In the genomic region with DNA sequence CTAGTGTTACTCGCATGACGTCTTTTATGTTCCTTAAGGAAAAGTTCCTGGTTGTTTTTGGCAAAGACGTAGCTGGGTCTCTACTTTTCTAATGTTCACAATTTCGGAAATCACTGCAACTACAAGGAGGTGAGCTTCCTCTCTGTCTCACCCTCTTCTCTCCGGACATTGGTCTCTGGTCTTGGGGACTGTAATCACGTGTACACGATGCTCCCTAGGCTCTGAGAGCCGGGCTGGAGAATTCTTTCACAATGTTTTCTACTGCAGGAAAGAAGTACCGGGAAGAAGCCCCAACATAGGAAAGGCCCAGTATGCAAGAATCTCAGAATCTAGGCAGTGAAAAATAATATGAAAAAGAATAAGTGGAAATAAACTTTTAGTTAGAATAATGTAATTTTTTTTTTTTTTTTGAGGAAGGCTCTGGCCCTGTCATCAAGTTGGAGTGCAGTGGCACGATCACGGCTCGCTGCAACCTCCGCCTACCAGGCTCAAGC, we compare ENCODE assay signal across 8 cellular contexts. TPM values are rescaled to one million over a fixed set of nuclear protein-coding genes. Genes with fewer than 3 reads are reported as not detected.
A peak's percentile ranks its signal among the peaks of the same experiment; 100 is the strongest.
DNase-seq lines count a peak whose midpoint lies in the region; ATAC-seq and TF ChIP-seq lines count a peak whose summit lies in the region.

No MANE protein-coding gene starts in this region.

- no peaks in the 10 kb centered on the region for H3K9me3 ChIP-seq in CD4-positive, alpha-beta memory T cell (ENCODE audit: control insufficient read depth in 1 of 2, low read length in 2 of 2)
- no peaks in the 10 kb centered on the region for H3K9me3 ChIP-seq in left lung
- H3K9me3 ChIP-seq in effector memory CD4-positive, alpha-beta T cell (ENCODE audit: control insufficient read depth, low read length) = no peaks in the 10 kb centered on the region

- no peak overlapping the region for H3K27ac ChIP-seq in CD4-positive, alpha-beta memory T cell (ENCODE audit: low read depth, low read length)
- peak overlapping the region; percentile 42 to 48 for H3K27ac ChIP-seq in left lung
- H3K27ac ChIP-seq in effector memory CD4-positive, alpha-beta T cell (ENCODE audit: insufficient read depth, low read length, poor library complexity, severe bottlenecking) = no peak overlapping the region

- ATAC-seq in activated CD8-positive, alpha-beta T cell treated with anti-CD3 and anti-CD28 coated beads for 36 hours = no peak
- no peak for ATAC-seq in left lung
- no peak for ATAC-seq in HG02798 (IDR thresholded peaks at IDR 0.05; ENCODE audit: poor library complexity, unreplicated experiment)
- no peak for ATAC-seq in HG03521 (IDR thresholded peaks at IDR 0.05; ENCODE audit: unreplicated experiment)

- H3K36me3 Mint-ChIP-seq in CD4-positive, alpha-beta memory T cell = peaks cover 0 to 37% of the 10 kb centered on the region in 2 donors
- peaks cover 6% of the 10 kb centered on the region for H3K36me3 Mint-ChIP-seq in activated CD8-positive, alpha-beta T cell treated with anti-CD3 and anti-CD28 coated beads for 36 hours (ENCODE audit: low read depth)

- H3K9me3 Mint-ChIP-seq in CD4-positive, alpha-beta memory T cell = peaks cover 0 to 34% (median 0%) of the 10 kb centered on the region in 8 donors
- no peaks in the 10 kb centered on the region for H3K9me3 Mint-ChIP-seq in activated CD8-positive, alpha-beta T cell treated with anti-CD3 and anti-CD28 coated beads for 36 hours

- H3K4me3 Mint-ChIP-seq in CD4-positive, alpha-beta memory T cell = peak overlapping the region; percentile 74 to 99 (median 96)
- peak overlapping the region; percentile 92 for H3K4me3 Mint-ChIP-seq in activated CD8-positive, alpha-beta T cell treated with anti-CD3 and anti-CD28 coated beads for 36 hours

- H3K27me3 Mint-ChIP-seq in CD4-positive, alpha-beta memory T cell = peaks cover 2 to 31% of the 10 kb centered on the region in 2 donors
- H3K27me3 Mint-ChIP-seq in activated CD8-positive, alpha-beta T cell treated with anti-CD3 and anti-CD28 coated beads for 36 hours = peaks cover 7% of the 10 kb centered on the region

- H3K4me3 ChIP-seq in CD4-positive, alpha-beta memory T cell (ENCODE audit: low read length in 2 of 2) = no peak overlapping the region
- peak overlapping the region; percentile 46 for H3K4me3 ChIP-seq in Jurkat, Clone E6-1 (ENCODE audit: low read length)
- peak overlapping the region in 1 of 2 donors; percentile 57 for H3K4me3 ChIP-seq in left lung
- no peak overlapping the region for H3K4me3 ChIP-seq in effector memory CD4-positive, alpha-beta T cell (ENCODE audit: insufficient read depth, low read depth, low read length, poor library complexity, severe bottlenecking)

- H3K27ac Mint-ChIP-seq in CD4-positive, alpha-beta memory T cell = peak overlapping the region in 6 of 7 donors; percentile 83 to 100 (median 96)
- H3K27ac Mint-ChIP-seq in activated CD8-positive, alpha-beta T cell treated with anti-CD3 and anti-CD28 coated beads for 36 hours = peak overlapping the region; percentile 86

- POLR2A ChIA-PET in CD4-positive, alpha-beta memory T cell (lab: Charles Lee; ENCODE audit: partially characterized antibody) = interaction anchor here (0.9 to 6.1 kb wide), 9 partner anchors 13 to 112 kb away, joined by 3 to 155 read pairs (median 33); partner anchors contain the start of genes ANKRD34A, HJV, LIX1L and POLR3GL
- POLR2A ChIA-PET in activated CD8-positive, alpha-beta T cell treated with anti-CD3 and anti-CD28 coated beads for 36 hours (lab: Charles Lee) = interaction anchor here (0.9 to 8.5 kb wide), 7 partner anchors 10 to 190 kb away, joined by 3 to 202 read pairs (median 5); partner anchors contain the start of genes ANKRD34A, NUDT17, POLR3GL and TXNIP

- intact Hi-C loops in CD4-positive, alpha-beta memory T cell (cut with micrococcal nuclease) = loop anchor here (1.0 kb wide), 1 partner anchor 177 kb away; no protein-coding TSS in a partner anchor
- intact Hi-C loops in activated CD8-positive, alpha-beta T cell treated with anti-CD3 and anti-CD28 coated beads for 36 hours (cut with micrococcal nuclease) = no loop called here
- intact Hi-C loops in left lung (cut with DNase I) = no loop called here

- no peak for TF ChIP-seq CTCF in activated CD8-positive, alpha-beta T cell treated with anti-CD3 and anti-CD28 coated beads for 36 hours (IDR thresholded peaks at IDR 0.05)
- no peak for TF ChIP-seq CTCF in left lung (IDR thresholded peaks at IDR 0.05)

- H3K27me3 ChIP-seq in CD4-positive, alpha-beta memory T cell (ENCODE audit: insufficient read depth, low read length) = no peaks in the 10 kb centered on the region
- H3K27me3 ChIP-seq in left lung = peaks cover 0 to 11% of the 10 kb centered on the region in 2 donors
- H3K27me3 ChIP-seq in effector memory CD4-positive, alpha-beta T cell (replicated peaks; ENCODE audit: control insufficient read depth, insufficient read depth, low read length, poor library complexity, severe bottlenecking) = no peaks in the 10 kb centered on the region

- no peaks in the 10 kb centered on the region for H3K36me3 ChIP-seq in CD4-positive, alpha-beta memory T cell (ENCODE audit: insufficient read depth, low read length)
- H3K36me3 ChIP-seq in left lung = no peaks in the 10 kb centered on the region
- no peaks in the 10 kb centered on the region for H3K36me3 ChIP-seq in effector memory CD4-positive, alpha-beta T cell (ENCODE audit: control insufficient read depth, insufficient read depth, low read length)

- CTCF ChIA-PET in CD4-positive, alpha-beta memory T cell (lab: Charles Lee; ENCODE audit: partially characterized antibody) = interaction anchor here (0.9 to 5.2 kb wide), 6 partner anchors 10 to 57 kb away, joined by 3 to 40 read pairs (median 6); no protein-coding TSS in a partner anchor
- CTCF ChIA-PET in activated CD8-positive, alpha-beta T cell treated with anti-CD3 and anti-CD28 coated beads for 36 hours (lab: Charles Lee) = interaction anchor here (0.9 to 3.3 kb wide), 14 partner anchors 11 to 190 kb away, joined by 3 to 14 read pairs (median 5); partner anchors contain the start of genes ANKRD34A, HJV, NUDT17 and POLR3GL

- DNase-seq in CD4-positive, alpha-beta memory T cell = no peak
- no peak for DNase-seq in Jurkat, Clone E6-1 (ENCODE audit: low read depth, low spot score)
- no peak for DNase-seq in activated CD8-positive, alpha-beta T cell treated with anti-CD3 and anti-CD28 coated beads for 36 hours
- DNase-seq in left lung (no peak), retina (no peak)
- no peak for DNase-seq in effector memory CD4-positive, alpha-beta T cell

- peaks cover 25% of the 10 kb centered on the region for H3K4me1 ChIP-seq in CD4-positive, alpha-beta memory T cell (ENCODE audit: insufficient read depth, low read length)
- peaks cover 0 to 39% of the 10 kb centered on the region in 2 donors for H3K4me1 ChIP-seq in left lung
- H3K4me1 ChIP-seq in effector memory CD4-positive, alpha-beta T cell (ENCODE audit: control insufficient read depth, insufficient read depth, low read length, poor library complexity, severe bottlenecking) = no peaks in the 10 kb centered on the region

- H3K4me1 Mint-ChIP-seq in CD4-positive, alpha-beta memory T cell = peaks cover 16 to 54% (median 29%) of the 10 kb centered on the region in 4 donors
- peaks cover 25% of the 10 kb centered on the region for H3K4me1 Mint-ChIP-seq in activated CD8-positive, alpha-beta T cell treated with anti-CD3 and anti-CD28 coated beads for 36 hours (ENCODE audit: low read depth)

RNA-seq across cellular contexts. Expression of gene HJV, which starts 13.5 kb away (rescaled TPM):
- total RNA-seq in CD4-positive, alpha-beta memory T cell = not detected
- polyA plus RNA-seq in CD4-positive, alpha-beta memory T cell = not detected
- not detected for polyA plus RNA-seq in Jurkat, Clone E6-1 (2012; ENCODE audit: insufficient read depth, insufficient read length)
- not detected for total RNA-seq in activated CD8-positive, alpha-beta T cell treated with anti-CD3 and anti-CD28 coated beads for 36 hours
- not detected for total RNA-seq in left lung

RNA-seq across cellular contexts. Expression of gene TXNIP, which starts 38.6 kb away (rescaled TPM):
- 100 to 1,000 TPM; 933 to 985 TPM for total RNA-seq in CD4-positive, alpha-beta memory T cell
- 1,000 to 10,000 TPM; 4,275 to 4,310 TPM for polyA plus RNA-seq in CD4-positive, alpha-beta memory T cell
- polyA plus RNA-seq in Jurkat, Clone E6-1 (2012; ENCODE audit: insufficient read depth, insufficient read length) = 35.6 TPM
- total RNA-seq in activated CD8-positive, alpha-beta T cell treated with anti-CD3 and anti-CD28 coated beads for 36 hours = 100 to 1,000 TPM; 130 to 134 TPM
- 100 to 1,000 TPM; 380 to 422 TPM for total RNA-seq in left lung

Comparison
In these comparisons a context has a peak if more than half of its experiments do, and no peak if none do; other contexts are left out.
1. H3K27ac ChIP-seq: peak in left lung (2 of 2); none in CD4-positive, alpha-beta memory T cell (single experiment) and effector memory CD4-positive, alpha-beta T cell (single experiment).